ENCODE assay signal across 9 cellular contexts in the genomic region with DNA sequence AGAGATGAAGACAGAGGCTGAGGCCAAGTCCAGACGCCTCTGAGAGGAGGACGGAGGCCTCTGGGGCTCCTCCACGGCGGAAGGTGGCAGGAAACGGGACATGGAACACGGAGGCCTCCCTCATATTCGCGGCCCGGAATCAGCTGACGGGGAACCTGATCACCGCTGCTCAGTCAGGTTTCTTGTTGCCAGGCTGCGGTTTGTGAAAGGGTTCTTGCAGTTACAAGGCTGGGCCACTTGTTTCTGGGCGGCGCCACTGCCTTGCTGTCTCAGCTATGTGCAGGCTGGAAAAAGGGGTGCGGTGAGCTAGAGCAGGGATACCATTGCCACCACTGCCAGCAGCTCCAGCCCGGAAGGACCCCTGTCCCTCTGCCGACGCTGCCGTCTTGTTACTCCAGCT. TPM values are rescaled to one million over a fixed set of nuclear protein-coding genes. Genes with fewer than 3 reads are reported as not detected.
DNase-seq lines count a peak whose midpoint lies in the region; ATAC-seq and TF ChIP-seq lines count a peak whose summit lies in the region.
"Had no signal": no experiment of that assay in that cellular context is flagged by ENCODE, and none has a peak within 500 bp of the region (broad histone marks: within the 10 kb centered on the region; RNA-seq: fewer than 3 reads in every experiment).

No MANE protein-coding gene starts in this region.

- TF ChIP-seq EP300 in upper lobe of left lung (IDR thresholded peaks at IDR 0.05): no peak

- ATAC-seq in esophagus mucosa (peak; percentile 33), upper lobe of left lung (ENCODE audit: low FRiP score in 2 of 2) (peak in 1 of 2 donors; percentile 57)

- DNase-seq in MCF 10A (ENCODE audit: unreplicated experiment): peak; percentile 50
- DNase-seq in breast epithelium (ENCODE audit: low spot score in 2 of 2): no peak
- peak; percentile 57 for DNase-seq in Jurkat, Clone E6-1 (ENCODE audit: low read depth, low spot score)
- DNase-seq in upper lobe of left lung: peak; percentile 15 to 51
- DNase-seq in foreskin fibroblast: no peak
- no peak for DNase-seq in nucleus accumbens (lab: John Stamatoyannopoulos, UW)
- DNase-seq in caudate nucleus (lab: John Stamatoyannopoulos, UW): no peak

- 58 to 70% methylated on average over 19 of the region's 19 CpGs for WGBS in upper lobe of left lung, 2 donors

- H3K27ac ChIP-seq in breast epithelium (no peak overlapping the region), upper lobe of left lung (no peak overlapping the region), caudate nucleus (ENCODE audit: low read depth, low read length) (no peak overlapping the region)

- CTCF ChIA-PET in MCF 10A (lab: Yijun Ruan, JAX): interaction anchor here (1.1 to 1.5 kb wide), 3 partner anchors 10 to 133 kb away, joined by 4 to 7 read pairs (median 4); no protein-coding TSS in a partner anchor

- H3K4me3 ChIP-seq in breast epithelium (no peak overlapping the region), upper lobe of left lung (no peak overlapping the region), foreskin fibroblast (ENCODE audit: low read depth in 1 of 2, low read length in 2 of 2) (no peak overlapping the region)
- H3K4me3 ChIP-seq in Jurkat, Clone E6-1 (ENCODE audit: low read length): no peak overlapping the region

- TF ChIP-seq CTCF in MCF 10A (IDR thresholded peaks at IDR 0.05; ENCODE audit: unreplicated experiment): peak; percentile 34
- TF ChIP-seq CTCF in breast epithelium (IDR thresholded peaks at IDR 0.05): no peak
- TF ChIP-seq CTCF in upper lobe of left lung (IDR thresholded peaks at IDR 0.05): peak in 2 of 6 experiments; percentile 15 to 28
- TF ChIP-seq CTCF in foreskin fibroblast (IDR thresholded peaks at IDR 0.05; ENCODE audit: low read depth, low read length): no peak

- peaks cover 9% of the 10 kb centered on the region for H3K4me1 Mint-ChIP-seq in MCF 10A (ENCODE audit: insufficient read depth, unreplicated experiment)

- intact Hi-C loops in MCF 10A (cut with micrococcal nuclease): no loop called here
- intact Hi-C loops in breast epithelium (cut with DNase I; ENCODE audit: low total_unique reads): no loop called here

- H3K4me1 ChIP-seq in breast epithelium (no peaks in the 10 kb centered on the region), upper lobe of left lung (no peaks in the 10 kb centered on the region)

- H3K27ac Mint-ChIP-seq in MCF 10A (ENCODE audit: low read depth, unreplicated experiment): no peak overlapping the region
- H3K27ac Mint-ChIP-seq: mesothelial cell of epicardium had no signal

- no TSS peak for BruUV-seq in MCF 10A (replicated peaks; lab: Mats Ljungman, UMichigan)

- POLR2A ChIA-PET in MCF 10A (lab: Yijun Ruan, JAX): interaction anchor here (0.9 kb wide), 1 partner anchor 132 kb away, joined by 3 read pairs; no protein-coding TSS in a partner anchor

- no peaks in the 10 kb centered on the region for H3K9me3 ChIP-seq in breast epithelium
- no peaks in the 10 kb centered on the region for H3K9me3 ChIP-seq in upper lobe of left lung

- no peaks in the 10 kb centered on the region for H3K27me3 ChIP-seq in breast epithelium
- no peaks in the 10 kb centered on the region for H3K27me3 ChIP-seq in upper lobe of left lung

- H3K36me3 Mint-ChIP-seq in MCF 10A (ENCODE audit: insufficient read depth, unreplicated experiment): no peaks in the 10 kb centered on the region
- H3K36me3 Mint-ChIP-seq: mesothelial cell of epicardium had no signal

- H3K4me3 Mint-ChIP-seq in MCF 10A (ENCODE audit: unreplicated experiment): no peak overlapping the region
- H3K4me3 Mint-ChIP-seq: mesothelial cell of epicardium had no signal

- H3K27me3 Mint-ChIP-seq in MCF 10A (ENCODE audit: insufficient read depth, unreplicated experiment): no peaks in the 10 kb centered on the region

- H3K36me3 ChIP-seq in breast epithelium (no peaks in the 10 kb centered on the region), upper lobe of left lung (no peaks in the 10 kb centered on the region)

- TF ChIP-seq POLR2A in breast epithelium (IDR thresholded peaks at IDR 0.05) (no peak), upper lobe of left lung (IDR thresholded peaks at IDR 0.05) (no peak)

- no peaks in the 10 kb centered on the region for H3K9me3 Mint-ChIP-seq in MCF 10A (ENCODE audit: unreplicated experiment)

RNA-seq across cellular contexts. Expression of a gene that starts 10.0 kb away (rescaled TPM):
- 0.25 and 0.35 TPM in 2 replicates for total RNA-seq in MCF 10A (2022)
- total RNA-seq in breast epithelium: not detected
- polyA plus RNA-seq in Jurkat, Clone E6-1 (2012; ENCODE audit: insufficient read depth, insufficient read length): not detected
- total RNA-seq in esophagus mucosa: 3.5 TPM
- total RNA-seq in upper lobe of left lung: 10 to 100 TPM in 1 of 6 donors, 1 to 10 TPM in 1, under 1 TPM in 2, not detected in 2; 0.29 to 10.7 (median 1.1) TPM

RNA-seq across cellular contexts. Expression of a gene that starts 27.5 kb away (rescaled TPM):
- total RNA-seq in MCF 10A (2022) (0.29 and 0.75 TPM in 2 replicates), breast epithelium (under 1 TPM in 1 of 3 donors, not detected in 2; 0.66 TPM), esophagus mucosa (1.4 TPM), upper lobe of left lung (1 to 10 TPM in 1 of 6 donors, not detected in 5; 1.3 TPM)
- not detected for polyA plus RNA-seq in Jurkat, Clone E6-1 (2012; ENCODE audit: insufficient read depth, insufficient read length)
- total RNA-seq: mesothelial cell of epicardium had no signal

RNA-seq across cellular contexts. Expression of a gene that starts 35.5 kb away (rescaled TPM):
- 0.19 TPM in 1 of 2 replicates, not detected in the other for total RNA-seq in MCF 10A (2022)
- total RNA-seq in breast epithelium: 10 to 100 TPM; 11.0 to 63.4 (median 23.9) TPM
- polyA plus RNA-seq in Jurkat, Clone E6-1 (2012; ENCODE audit: insufficient read depth, insufficient read length): not detected
- 0.56 TPM for total RNA-seq in esophagus mucosa
- total RNA-seq in upper lobe of left lung: 1 to 10 TPM in 1 of 6 donors, under 1 TPM in 1, not detected in 4; 0.47 to 1.8 TPM
- total RNA-seq: mesothelial cell of epicardium had no signal

Comparison
In these comparisons a context has a peak if more than half of its experiments do, and no peak if none do; other contexts are left out.
1. DNase-seq: peak in MCF 10A (single experiment), Jurkat, Clone E6-1 (single experiment) and upper lobe of left lung (2 of 2); none in breast epithelium (0 of 2), foreskin fibroblast (0 of 2), nucleus accumbens (0 of 56) and caudate nucleus (0 of 61).